Comparison of ENCODE assay signal across 12 cellular contexts in genomic region chr22:43276311-43276710, GRCh38.
"Had no signal": no experiment of that assay in that cellular context is flagged by ENCODE, and none has a peak within 500 bp of the region (broad histone marks: within the 10 kb centered on the region; RNA-seq: fewer than 3 reads in every experiment).

No MANE protein-coding gene starts in this region.

- H3K9me3 Mint-ChIP-seq: activated CD4-positive, alpha-beta T cell treated with anti-CD3 and anti-CD28 coated beads, Interleukin-2, amount 10 ng/mL, durations not matched to agents 7 days and 5 days; activated naive CD8-positive, alpha-beta T cell treated with anti-CD3 and anti-CD28 coated beads, Interleukin-2, amount 50 U/mL, for 24 hours; nephron; WTC11 had no signal

- H3K27me3 ChIP-seq: ascending aorta, vagina had no signal

- H3K4me3 Mint-ChIP-seq: activated CD4-positive, alpha-beta T cell treated with anti-CD3 and anti-CD28 coated beads, Interleukin-2, amount 10 ng/mL, durations not matched to agents 7 days and 5 days; activated naive CD8-positive, alpha-beta T cell treated with anti-CD3 and anti-CD28 coated beads, Interleukin-2, amount 50 U/mL, for 24 hours; WTC11 had no signal

- ATAC-seq: activated naive CD8-positive, alpha-beta T cell treated with anti-CD3 and anti-CD28 coated beads, Interleukin-2, amount 50 U/mL, for 24 hours had no signal

- H3K27ac ChIP-seq: ascending aorta, cardiac muscle cell, heart left ventricle, vagina had no signal

- H3K27me3 Mint-ChIP-seq: activated CD4-positive, alpha-beta T cell treated with anti-CD3 and anti-CD28 coated beads, Interleukin-2, amount 10 ng/mL, durations not matched to agents 7 days and 5 days; activated naive CD8-positive, alpha-beta T cell treated with anti-CD3 and anti-CD28 coated beads, Interleukin-2, amount 50 U/mL, for 24 hours had no signal

- H3K4me1 ChIP-seq: ascending aorta, heart left ventricle, vagina had no signal

- H3K27ac Mint-ChIP-seq: activated CD4-positive, alpha-beta T cell treated with anti-CD3 and anti-CD28 coated beads, Interleukin-2, amount 10 ng/mL, durations not matched to agents 7 days and 5 days; activated naive CD8-positive, alpha-beta T cell treated with anti-CD3 and anti-CD28 coated beads, Interleukin-2, amount 50 U/mL, for 24 hours had no signal

- H3K4me3 ChIP-seq: ascending aorta, cardiac muscle cell, heart left ventricle, vagina had no signal

- H3K36me3 Mint-ChIP-seq: WTC11 had no signal

- H3K9me3 ChIP-seq: ascending aorta, heart left ventricle, vagina had no signal

- DNase-seq: activated CD4-positive, alpha-beta T cell treated with anti-CD3 and anti-CD28 coated beads, Interleukin-2, amount 10 ng/mL, durations not matched to agents 7 days and 5 days; activated CD8-positive, alpha-beta memory T cell treated with anti-CD3 and anti-CD28 coated beads for 24 hours; activated naive CD4-positive, alpha-beta T cell treated with Interleukin-2 at 50 U/mL for 16 hours; activated naive CD8-positive, alpha-beta T cell treated with anti-CD3 and anti-CD28 coated beads, Interleukin-2, amount 50 U/mL, for 24 hours; foreskin melanocyte; heart left ventricle; stimulated activated CD4-positive, alpha-beta T cell treated with anti-CD3 and anti-CD28 coated beads, Interleukin-4, amount 100 ng/mL, for 24 hours had no signal

- H3K36me3 ChIP-seq: ascending aorta, cardiac muscle cell, heart left ventricle, vagina had no signal
